8 cellular contexts compared by ENCODE assay signal in the genomic region with DNA sequence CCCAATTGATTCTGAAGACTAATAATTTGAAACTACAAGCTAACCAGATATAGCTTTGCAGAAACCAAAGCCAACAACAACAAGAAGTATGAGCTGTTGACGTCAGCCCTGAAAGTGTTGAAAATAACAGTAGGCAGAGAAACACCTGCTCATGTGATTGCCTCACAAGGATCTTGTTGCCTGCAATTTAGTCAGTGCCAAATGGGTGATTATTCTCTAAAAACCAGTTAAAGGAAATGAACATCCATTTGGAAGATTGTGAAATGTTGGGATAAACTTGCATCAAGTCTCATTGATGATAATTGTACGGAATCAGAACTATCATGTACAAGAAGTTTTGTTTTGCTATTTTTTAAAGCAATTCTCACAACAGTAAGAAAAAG. TPM values are rescaled to one million over a fixed set of nuclear protein-coding genes. Genes with fewer than 3 reads are reported as not detected.
DNase-seq lines count a peak whose midpoint lies in the region; ATAC-seq and TF ChIP-seq lines count a peak whose summit lies in the region.
"Had no signal": no experiment of that assay in that cellular context is flagged by ENCODE, and none has a peak within 500 bp of the region (broad histone marks: within the 10 kb centered on the region; RNA-seq: fewer than 3 reads in every experiment).

No MANE protein-coding gene starts in this region.

- no peak overlapping the region for H3K18ac ChIP-seq in H9 (ENCODE audit: insufficient read length, low read depth, low read length)

- H2BK5ac ChIP-seq in H9 (ENCODE audit: insufficient read length, low read length): no peak overlapping the region

- no peaks in the 10 kb centered on the region for H3K23me2 ChIP-seq in H9 (ENCODE audit: insufficient read length, low read depth, low read length, poor library complexity, severe bottlenecking)

- no peak for TF ChIP-seq CTCF in HEK293 (tag by site-specific recombination; IDR thresholded peaks at IDR 0.05)
- TF ChIP-seq CTCF in H9 (conservative IDR thresholded peaks at IDR 0.05): no peak
- no peak for TF ChIP-seq CTCF in endothelial cell (IDR thresholded peaks at IDR 0.05; ENCODE audit: unreplicated experiment)

- H3K27me3 ChIP-seq in H9 (ENCODE audit: insufficient read depth, low read length): no peaks in the 10 kb centered on the region

- H3K4me1 Mint-ChIP-seq in H9: no peaks in the 10 kb centered on the region
- no peaks in the 10 kb centered on the region for H3K4me1 Mint-ChIP-seq in endothelial cell (ENCODE audit: unreplicated experiment)

- H2AFZ ChIP-seq in H9 (ENCODE audit: low read length): no peak overlapping the region

- no peaks in the 10 kb centered on the region for H3K36me3 Mint-ChIP-seq in H9 (ENCODE audit: insufficient read depth in 1 of 3, low read depth in 3 of 3)
- no peaks in the 10 kb centered on the region for H3K36me3 Mint-ChIP-seq in endothelial cell (ENCODE audit: low read depth, unreplicated experiment)

- no peak overlapping the region for H3T11ph ChIP-seq in H9 (ENCODE audit: low read length)

- no peak overlapping the region for H2BK20ac ChIP-seq in H9 (ENCODE audit: low read depth, low read length, poor library complexity, severe bottlenecking)

- H3K4me3 ChIP-seq in HEK293 (ENCODE audit: low read depth, low read length): no peak overlapping the region

- H2BK15ac ChIP-seq in H9 (ENCODE audit: low read depth, low read length): no peak overlapping the region

- no peak overlapping the region for H4K5ac ChIP-seq in H9 (ENCODE audit: insufficient read length, low read depth, low read length)

- no peak overlapping the region for H3K4me2 ChIP-seq in H9 (ENCODE audit: insufficient read depth, insufficient read length, low read length)

- no peaks in the 10 kb centered on the region for H3K4me1 ChIP-seq in HEK293 (ENCODE audit: control insufficient read depth, insufficient read depth, low read length)
- H3K4me1 ChIP-seq in H9 (ENCODE audit: insufficient read depth, low read length): no peaks in the 10 kb centered on the region

- ATAC-seq in GM18873 (IDR thresholded peaks at IDR 0.05; ENCODE audit: low FRiP score, unreplicated experiment): peak; percentile 38
- ATAC-seq: Panc1 had no signal

- H3K9ac ChIP-seq in H9 (ENCODE audit: extremely low read depth, insufficient read length, low read length): no peak overlapping the region

- no peaks in the 10 kb centered on the region for H4K20me1 ChIP-seq in H9 (ENCODE audit: control insufficient read depth, insufficient read depth, insufficient read length)

- H2BK120ac ChIP-seq in H9 (ENCODE audit: low read depth, low read length, poor library complexity, severe bottlenecking): no peak overlapping the region

- no CpG with 5 or more reads among the region's 2 CpGs for WGBS in H9 (ENCODE audit: extremely low coverage, insufficient read length, low lambda C conversion rate)

- no peak overlapping the region for H3K23ac ChIP-seq in H9 (ENCODE audit: insufficient read length, low read depth, low read length)

- H3K9me3 Mint-ChIP-seq in H9: no peaks in the 10 kb centered on the region
- H3K9me3 Mint-ChIP-seq in endothelial cell (ENCODE audit: unreplicated experiment): no peaks in the 10 kb centered on the region

- H3K9me3 ChIP-seq in HEK293 (ENCODE audit: control insufficient read depth, insufficient read depth, low read depth, low read length) (no peaks in the 10 kb centered on the region), H9 (ENCODE audit: control insufficient read depth, low read depth, low read length) (no peaks in the 10 kb centered on the region)

- H3K79me1 ChIP-seq in H9 (ENCODE audit: insufficient read depth, low read depth, low read length, poor library complexity, severe bottlenecking): no peaks in the 10 kb centered on the region

- no peaks in the 10 kb centered on the region for H3K79me2 ChIP-seq in H9 (ENCODE audit: insufficient read depth, low read length)

- no peak overlapping the region for H4K91ac ChIP-seq in H9 (ENCODE audit: insufficient read length, low read depth, low read length)

- H3K14ac ChIP-seq in H9 (ENCODE audit: insufficient read depth, low read length): no peak overlapping the region

- no peaks in the 10 kb centered on the region for H3K36me3 ChIP-seq in HEK293 (ENCODE audit: control insufficient read depth in 2 of 2, insufficient read depth in 1 of 2, low read length in 2 of 2)

- H3K4me3 Mint-ChIP-seq in H9 (no peak overlapping the region), endothelial cell (ENCODE audit: unreplicated experiment) (no peak overlapping the region)

- H3K27me3 Mint-ChIP-seq in H9 (ENCODE audit: low read depth): no peaks in the 10 kb centered on the region
- peaks cover 2% of the 10 kb centered on the region for H3K27me3 Mint-ChIP-seq in endothelial cell (ENCODE audit: unreplicated experiment)

- no peak overlapping the region for H4K8ac ChIP-seq in H9 (replicated peaks; ENCODE audit: insufficient read length, low read depth, low read length)

- H3K56ac ChIP-seq in H9 (ENCODE audit: insufficient read length, low read depth, low read length): no peak overlapping the region

- peak; percentile 12 for DNase-seq in NCI-H2171 (lab: John Stamatoyannopoulos, UW)
- DNase-seq in fibroblast of peridontal ligament (ENCODE audit: extremely low read depth): peak; percentile 23
- no peak for DNase-seq in NCI-H146 (lab: John Stamatoyannopoulos, UW)
- DNase-seq in H9: no peak
- no peak for DNase-seq in endothelial cell (ENCODE audit: low spot score)

- H3K27ac Mint-ChIP-seq in H9: no peak overlapping the region
- no peak overlapping the region for H3K27ac Mint-ChIP-seq in endothelial cell (ENCODE audit: unreplicated experiment)

- POLR2A ChIA-PET in HEK293 (lab: Yijun Ruan, JAX): no interaction called here

- H2AK5ac ChIP-seq in H9 (ENCODE audit: insufficient read length, low read length): no peak overlapping the region

- no peak overlapping the region for H2BK12ac ChIP-seq in H9 (ENCODE audit: insufficient read length, low read depth, low read length)

- no peak overlapping the region for H3K27ac ChIP-seq in HEK293 (ENCODE audit: extremely low read depth, low read depth, low read length)
- no peak overlapping the region for H3K27ac ChIP-seq in H9 (ENCODE audit: insufficient read length, low read depth, low read length)

- CTCF ChIA-PET in HEK293 (lab: Yijun Ruan, JAX): interaction anchor here (1.7 kb wide), 1 partner anchor 114 kb away, joined by 4 read pairs; no protein-coding TSS in a partner anchor

- H3K4ac ChIP-seq in H9 (ENCODE audit: low read depth, low read length): no peak overlapping the region

TF ChIP-seq in HEK293, 187 proteins besides CTCF, POLR2A, EP300 and RAD21:
- TF ChIP-seq ZNF629 (tag by site-specific recombination; IDR thresholded peaks at IDR 0.05) (0 out of 2 replicates have a peak, but pooled peaks have one; percentile 26), ZNF768 (tag by site-specific recombination; IDR thresholded peaks at IDR 0.05) (no peak)

RNA-seq across cellular contexts. Expression of a gene that starts 2.8 kb away (rescaled TPM):
- total RNA-seq in H9 (2021) (0.09 and 0.28 TPM in 2 replicates), endothelial cell (ENCODE audit: unreplicated experiment) (not detected)

Comparison
In these comparisons a context has a peak if more than half of its experiments do, and no peak if none do; other contexts are left out.
1. DNase-seq: peak in NCI-H2171 (single experiment) and fibroblast of peridontal ligament (single experiment); none in NCI-H146 (single experiment), H9 (single experiment) and endothelial cell (single experiment).